ENCODE assay signal across 8 cellular contexts in genomic region chr18:49460958-49461601, GRCh38. TPM values are rescaled to one million over a fixed set of nuclear protein-coding genes. Genes with fewer than 3 reads are reported as not detected.
DNase-seq lines count a peak whose midpoint lies in the region; ATAC-seq and TF ChIP-seq lines count a peak whose summit lies in the region.

No MANE protein-coding gene starts in this region.

- H3K27me3 ChIP-seq in naive thymus-derived CD4-positive, alpha-beta T cell (ENCODE audit: control insufficient read depth in 2 of 2, insufficient read depth in 2 of 2, low read length in 2 of 2) = no peaks in the 10 kb centered on the region

- TF ChIP-seq CTCF in CD14-positive monocyte (IDR thresholded peaks at IDR 0.05) = no peak
- TF ChIP-seq CTCF in cardiac fibroblast (IDR thresholded peaks at IDR 0.05; ENCODE audit: low read depth, low read length) = no peak

- peaks cover 14 to 26% of the 10 kb centered on the region in 2 donors for H3K4me1 ChIP-seq in naive thymus-derived CD4-positive, alpha-beta T cell (ENCODE audit: control insufficient read depth in 2 of 2, insufficient read depth in 2 of 2, low read length in 2 of 2)

- POLR2A ChIA-PET in naive thymus-derived CD4-positive, alpha-beta T cell (lab: Charles Lee) = interaction anchor here (0.5 to 3.6 kb wide), 6 partner anchors 22 to 351 kb away, joined by 3 to 31 read pairs (median 8); partner anchors contain the start of gene C18orf32

- H3K9me3 Mint-ChIP-seq in CD14-positive monocyte = peaks cover 0 to 2% (median 0%) of the 10 kb centered on the region in 7 donors
- H3K9me3 Mint-ChIP-seq in naive thymus-derived CD4-positive, alpha-beta T cell = no peaks in the 10 kb centered on the region

- peak overlapping the region; percentile 85 to 94 for H3K4me3 Mint-ChIP-seq in CD14-positive monocyte
- H3K4me3 Mint-ChIP-seq in naive thymus-derived CD4-positive, alpha-beta T cell = peak overlapping the region; percentile 88 to 95 (median 93)

- no peak for DNase-seq in CD14-positive monocyte (ENCODE audit: low spot score)
- peak; percentile 71 to 82 for DNase-seq in cardiac fibroblast (ENCODE audit: low read depth in 2 of 2)
- no peak for DNase-seq in naive thymus-derived CD4-positive, alpha-beta T cell
- no peak for DNase-seq in iPS-NIHi7 (ENCODE audit: extremely low spot score)

- H3K36me3 Mint-ChIP-seq in CD14-positive monocyte = peaks cover 2 to 4% of the 10 kb centered on the region in 2 donors
- peaks cover 0 to 6% (median under 1%) of the 10 kb centered on the region in 5 donors for H3K36me3 Mint-ChIP-seq in naive thymus-derived CD4-positive, alpha-beta T cell

- CTCF ChIA-PET in naive thymus-derived CD4-positive, alpha-beta T cell (lab: Charles Lee) = interaction anchor here (0.6 to 1.5 kb wide), 3 partner anchors 10 to 846 kb away, joined by 3 to 4 read pairs (median 3); no protein-coding TSS in a partner anchor

- H3K36me3 ChIP-seq in KOPT-K1 (ENCODE audit: insufficient read depth, low read length) = no peaks in the 10 kb centered on the region
- H3K36me3 ChIP-seq in naive thymus-derived CD4-positive, alpha-beta T cell (ENCODE audit: control insufficient read depth in 2 of 3, insufficient read depth in 3 of 3, low read length in 3 of 3) = peaks cover 0 to 5% (median 0%) of the 10 kb centered on the region in 3 experiments

- peaks cover 24% of the 10 kb centered on the region for H3K4me1 Mint-ChIP-seq in CD14-positive monocyte
- H3K4me1 Mint-ChIP-seq in naive thymus-derived CD4-positive, alpha-beta T cell = peaks cover 25 to 50% (median 40%) of the 10 kb centered on the region in 7 donors

- peak; percentile 19 for ATAC-seq in naive thymus-derived CD4-positive, alpha-beta T cell
- no peak for ATAC-seq in GM18873 (IDR thresholded peaks at IDR 0.05; ENCODE audit: low FRiP score, unreplicated experiment)
- no peak for ATAC-seq in GM21576 (IDR thresholded peaks at IDR 0.05; ENCODE audit: unreplicated experiment)
- no peak for ATAC-seq in GM18511 (IDR thresholded peaks at IDR 0.05; ENCODE audit: unreplicated experiment)

- H3K27ac Mint-ChIP-seq in CD14-positive monocyte = peak overlapping the region in 5 of 7 donors; percentile 70 to 86 (median 76)
- H3K27ac Mint-ChIP-seq in naive thymus-derived CD4-positive, alpha-beta T cell = peak overlapping the region; percentile 87 to 98 (median 94)

- peaks cover 0 to 2% (median 2%) of the 10 kb centered on the region in 3 donors for H3K27me3 Mint-ChIP-seq in CD14-positive monocyte (ENCODE audit: low read depth in 3 of 3)
- peaks cover 0 to 7% (median 0%) of the 10 kb centered on the region in 5 donors for H3K27me3 Mint-ChIP-seq in naive thymus-derived CD4-positive, alpha-beta T cell

- no peaks in the 10 kb centered on the region for H3K9me3 ChIP-seq in KOPT-K1 (ENCODE audit: insufficient read depth, low read length, poor library complexity, severe bottlenecking)
- no peaks in the 10 kb centered on the region for H3K9me3 ChIP-seq in naive thymus-derived CD4-positive, alpha-beta T cell (ENCODE audit: control insufficient read depth in 2 of 3, low read length in 3 of 3)

- intact Hi-C loops in CD14-positive monocyte (cut with micrococcal nuclease) = loop anchor here (1.0 to 2.0 kb wide), 2 partner anchors 26 to 31 kb away; partner anchors contain the start of genes C18orf32 (in 1 of the 2) and RPL17 (in 1 of the 2)
- intact Hi-C loops in naive thymus-derived CD4-positive, alpha-beta T cell (cut with micrococcal nuclease) = loop anchor here (1.0 to 5.0 kb wide), 7 partner anchors 26 to 827 kb away; partner anchors contain the start of genes C18orf32 (in 2 of the 2), RPL17 (in 2 of the 2), ACAA2 (in 1 of the 2) and CFAP53 (in 1 of the 2)

- peak overlapping the region; percentile 74 for H3K27ac ChIP-seq in KOPT-K1 (ENCODE audit: low read depth, low read length, poor library complexity, severe bottlenecking)
- H3K27ac ChIP-seq in naive thymus-derived CD4-positive, alpha-beta T cell (ENCODE audit: low read depth, low read length) = peak overlapping the region; percentile 80

- peak overlapping the region; percentile 87 to 95 for H3K4me3 ChIP-seq in cardiac fibroblast (replicated peaks in 1 of 2; ENCODE audit: low read depth in 2 of 2, low read length in 2 of 2)
- H3K4me3 ChIP-seq in naive thymus-derived CD4-positive, alpha-beta T cell (ENCODE audit: low read length) = peak overlapping the region; percentile 86

RNA-seq across cellular contexts. Expression of gene DYM, which starts 0.6 kb away (rescaled TPM):
- polyA plus RNA-seq in CD14-positive monocyte = 10 to 100 TPM; 36.8 to 40.7 TPM
- total RNA-seq in naive thymus-derived CD4-positive, alpha-beta T cell = 10 to 100 TPM; 60.3 to 71.0 (median 64.1) TPM
- polyA plus RNA-seq in naive thymus-derived CD4-positive, alpha-beta T cell = 10 to 100 TPM; 29.2 to 41.6 TPM

RNA-seq across cellular contexts. Expression of gene C18orf32, which starts 26.0 kb away (rescaled TPM):
- 100 to 1,000 TPM; 115 to 134 TPM for polyA plus RNA-seq in CD14-positive monocyte
- total RNA-seq in naive thymus-derived CD4-positive, alpha-beta T cell = 10 to 100 TPM; 22.5 to 53.6 (median 31.5) TPM
- polyA plus RNA-seq in naive thymus-derived CD4-positive, alpha-beta T cell = 10 to 100 TPM; 51.8 to 84.1 TPM

RNA-seq across cellular contexts. Expression of gene RPL17, which starts 31.2 kb away (rescaled TPM):
- 100 to 1,000 TPM; 716 TPM for polyA plus RNA-seq in CD14-positive monocyte
- total RNA-seq in naive thymus-derived CD4-positive, alpha-beta T cell = 1,000 to 10,000 TPM; 1,513 to 2,518 (median 2,392) TPM
- 1,000 to 10,000 TPM; 2,255 to 2,421 TPM for polyA plus RNA-seq in naive thymus-derived CD4-positive, alpha-beta T cell

Comparison
In these comparisons a context has a peak if more than half of its experiments do, and no peak if none do; other contexts are left out.
1. DNase-seq: peak in cardiac fibroblast (2 of 2); none in CD14-positive monocyte (single experiment), naive thymus-derived CD4-positive, alpha-beta T cell (0 of 9) and iPS-NIHi7 (single experiment).